Comparison of ENCODE assay signal across 16 cellular contexts in genomic region chr13:110262494-110262893, GRCh38. TPM values are rescaled to one million over a fixed set of nuclear protein-coding genes. Genes with fewer than 3 reads are reported as not detected.
DNase-seq lines count a peak whose midpoint lies in the region; ATAC-seq and TF ChIP-seq lines count a peak whose summit lies in the region.
"Had no signal": no experiment of that assay in that cellular context is flagged by ENCODE, and none has a peak within 500 bp of the region (broad histone marks: within the 10 kb centered on the region; RNA-seq: fewer than 3 reads in every experiment).

No MANE protein-coding gene starts in this region.

- H3K27ac ChIP-seq in heart left ventricle, result peak overlapping the region; percentile 55 to 80 (median 64)
- H3K27ac ChIP-seq in right cardiac atrium (ENCODE audit: low read length), result no peak overlapping the region
- H3K27ac ChIP-seq: suprapubic skin had no signal

- no peaks in the 10 kb centered on the region for H3K36me3 ChIP-seq in heart left ventricle
- H3K36me3 ChIP-seq: suprapubic skin had no signal

- intact Hi-C loops in heart left ventricle (cut with DNase I) (loop anchor here in 1 of 10 donors (5.0 kb wide), 1 partner anchor 35 kb away; no protein-coding TSS in a partner anchor), right cardiac atrium (cut with DNase I) (no loop called here), left colon (cut with DNase I, micrococcal nuclease) (no loop called here)

- no peaks in the 10 kb centered on the region for H3K9me3 Mint-ChIP-seq in natural killer cell treated with Interleukin-12 subunit alpha and Interleukin-12 subunit beta and Interleukin-15 and Interleukin-18, amount 100 ng/mL, for 72 hours
- H3K9me3 Mint-ChIP-seq in stimulated activated naive B cell treated with anti-CD40 and anti-IgM and Interleukin-4, amounts not matched to agents 10 μg/mL and 1 μg/mL and 100 μg/mL, for 72 hours, result peaks cover 0 to 3% of the 10 kb centered on the region in 2 donors
- H3K9me3 Mint-ChIP-seq: memory B cell had no signal

- H3K9me3 ChIP-seq in heart left ventricle, result no peaks in the 10 kb centered on the region
- H3K9me3 ChIP-seq in right cardiac atrium (ENCODE audit: control insufficient read depth, low read length), result no peaks in the 10 kb centered on the region
- H3K9me3 ChIP-seq: A549, suprapubic skin had no signal

- 14 to 29% (median 24%) methylated on average over 4 of the region's 4 CpGs for WGBS in heart left ventricle, 4 donors
- 26% methylated on average over 4 of the region's 4 CpGs for WGBS in right cardiac atrium

- peaks cover 6 to 93% (median 78%) of the 10 kb centered on the region in 12 donors for H3K4me1 ChIP-seq in heart left ventricle
- H3K4me1 ChIP-seq in right cardiac atrium (ENCODE audit: control insufficient read depth, insufficient read depth, low read length), result peaks cover 34% of the 10 kb centered on the region

- H3K4me1 Mint-ChIP-seq in natural killer cell treated with Interleukin-12 subunit alpha and Interleukin-12 subunit beta and Interleukin-15 and Interleukin-18, amount 100 ng/mL, for 72 hours (ENCODE audit: low read depth in 2 of 2), result no peaks in the 10 kb centered on the region
- H3K4me1 Mint-ChIP-seq in stimulated activated naive B cell treated with anti-CD40 and anti-IgM and Interleukin-4, amounts not matched to agents 10 μg/mL and 1 μg/mL and 100 μg/mL, for 72 hours, result no peaks in the 10 kb centered on the region
- H3K4me1 Mint-ChIP-seq: activated CD4-positive, alpha-beta T cell treated with anti-CD3 and anti-CD28 coated beads for 36 hours; memory B cell; T-cell had no signal

- H3K4me3 ChIP-seq in heart left ventricle (no peak overlapping the region), right cardiac atrium (ENCODE audit: low read length) (no peak overlapping the region)
- H3K4me3 ChIP-seq: A549, suprapubic skin had no signal

- peak in 2 of 4 donors; percentile 4 to 29 for ATAC-seq in heart left ventricle
- ATAC-seq in right cardiac atrium, result no peak
- peak; percentile 81 for ATAC-seq in left colon
- ATAC-seq in natural killer cell treated with Interleukin-12 subunit alpha and Interleukin-12 subunit beta and Interleukin-15 and Interleukin-18, amount 100 ng/mL, for 72 hours, result no peak
- ATAC-seq in stimulated activated naive B cell treated with anti-CD40 and anti-IgM and Interleukin-4, amounts not matched to agents 10 μg/mL and 1 μg/mL and 100 μg/mL, for 72 hours (replicated peaks), result no peak
- no peak for ATAC-seq in activated CD4-positive, CD25-positive, alpha-beta regulatory T cell treated with anti-CD3 and anti-CD28 coated beads, Interleukin-2, amount 50 U/mL, for 24 hours
- ATAC-seq: activated CD4-positive, alpha-beta T cell treated with anti-CD3 and anti-CD28 coated beads for 36 hours; activated T-cell treated with anti-CD3 and anti-CD28 coated beads, Interleukin-2, amount 50 U/mL, for 72 hours; HCT116; T-cell had no signal

- no peak for TF ChIP-seq POLR2A in heart left ventricle (IDR thresholded peaks at IDR 0.05)

- DNase-seq in heart left ventricle (peak in 2 of 5 donors; percentile 20 to 33), right cardiac atrium (no peak), left colon (no peak), pulmonary artery endothelial cell (ENCODE audit: low read depth, low spot score) (peak; percentile 54), NCI-H2107 treated with DMSO at 0.1 percent for 48 hours (lab: John Stamatoyannopoulos, UW; ENCODE audit: unreplicated experiment) (no peak)
- DNase-seq in natural killer cell treated with Interleukin-12 subunit alpha and Interleukin-12 subunit beta and Interleukin-15 and Interleukin-18, amount 100 ng/mL, for 72 hours (ENCODE audit: low spot score), result no peak
- DNase-seq in stimulated activated naive B cell treated with anti-CD40 and anti-IgM and Interleukin-4, amounts not matched to agents 10 μg/mL and 1 μg/mL and 100 μg/mL, for 72 hours, result no peak
- DNase-seq: activated CD4-positive, alpha-beta T cell treated with anti-CD3 and anti-CD28 coated beads for 36 hours; activated T-cell treated with anti-CD3 and anti-CD28 coated beads, Interleukin-2, amount 50 U/mL, for 72 hours; head of caudate nucleus; T-cell had no signal

- no peak overlapping the region for H3K27ac Mint-ChIP-seq in natural killer cell treated with Interleukin-12 subunit alpha and Interleukin-12 subunit beta and Interleukin-15 and Interleukin-18, amount 100 ng/mL, for 72 hours
- no peak overlapping the region for H3K27ac Mint-ChIP-seq in stimulated activated naive B cell treated with anti-CD40 and anti-IgM and Interleukin-4, amounts not matched to agents 10 μg/mL and 1 μg/mL and 100 μg/mL, for 72 hours
- H3K27ac Mint-ChIP-seq: activated CD4-positive, alpha-beta T cell treated with anti-CD3 and anti-CD28 coated beads for 36 hours; activated T-cell treated with anti-CD3 and anti-CD28 coated beads, Interleukin-2, amount 50 U/mL, for 72 hours; memory B cell; T-cell had no signal

- H3K36me3 Mint-ChIP-seq in natural killer cell treated with Interleukin-12 subunit alpha and Interleukin-12 subunit beta and Interleukin-15 and Interleukin-18, amount 100 ng/mL, for 72 hours, result no peaks in the 10 kb centered on the region
- no peaks in the 10 kb centered on the region for H3K36me3 Mint-ChIP-seq in stimulated activated naive B cell treated with anti-CD40 and anti-IgM and Interleukin-4, amounts not matched to agents 10 μg/mL and 1 μg/mL and 100 μg/mL, for 72 hours
- H3K36me3 Mint-ChIP-seq: memory B cell, T-cell had no signal

- peaks cover 21 to 24% of the 10 kb centered on the region in 2 donors for H3K27me3 Mint-ChIP-seq in natural killer cell treated with Interleukin-12 subunit alpha and Interleukin-12 subunit beta and Interleukin-15 and Interleukin-18, amount 100 ng/mL, for 72 hours
- H3K27me3 Mint-ChIP-seq in stimulated activated naive B cell treated with anti-CD40 and anti-IgM and Interleukin-4, amounts not matched to agents 10 μg/mL and 1 μg/mL and 100 μg/mL, for 72 hours, result peaks cover 35 to 56% of the 10 kb centered on the region in 2 donors

- TF ChIP-seq CTCF in heart left ventricle (IDR thresholded peaks at IDR 0.05), result no peak

- H3K27me3 ChIP-seq in heart left ventricle (no peaks in the 10 kb centered on the region), right cardiac atrium (ENCODE audit: control insufficient read depth, insufficient read depth) (no peaks in the 10 kb centered on the region)

- H3K4me3 Mint-ChIP-seq in natural killer cell treated with Interleukin-12 subunit alpha and Interleukin-12 subunit beta and Interleukin-15 and Interleukin-18, amount 100 ng/mL, for 72 hours, result no peak overlapping the region
- no peak overlapping the region for H3K4me3 Mint-ChIP-seq in stimulated activated naive B cell treated with anti-CD40 and anti-IgM and Interleukin-4, amounts not matched to agents 10 μg/mL and 1 μg/mL and 100 μg/mL, for 72 hours
- H3K4me3 Mint-ChIP-seq: activated CD4-positive, alpha-beta T cell treated with anti-CD3 and anti-CD28 coated beads for 36 hours; activated T-cell treated with anti-CD3 and anti-CD28 coated beads, Interleukin-2, amount 50 U/mL, for 72 hours; memory B cell; T-cell had no signal

RNA-seq across cellular contexts. Expression of gene COL4A1, which starts 44.5 kb away (rescaled TPM):
- total RNA-seq in heart left ventricle (100 to 1,000 TPM in 8 of 9 donors, 10 to 100 TPM in 1; 91.9 to 428 (median 184) TPM), right cardiac atrium (100 to 1,000 TPM in 3 of 4 donors, 10 to 100 TPM in 1; 91.9 to 267 (median 118) TPM), left colon (10 to 100 TPM; 19.6 to 65.3 TPM), pulmonary artery endothelial cell (350 and 383 TPM in 2 replicates)
- polyA plus RNA-seq in heart left ventricle (100 to 1,000 TPM in 1 of 2 donors, 10 to 100 TPM in 1; 52.6 to 194 TPM), right cardiac atrium (69.8 TPM)
- total RNA-seq in natural killer cell treated with Interleukin-12 subunit alpha and Interleukin-12 subunit beta and Interleukin-15 and Interleukin-18, amount 100 ng/mL, for 72 hours, result not detected

RNA-seq across cellular contexts. Expression of gene COL4A2, which starts 44.6 kb away (rescaled TPM):
- total RNA-seq in heart left ventricle, result 100 to 1,000 TPM in 8 of 9 donors, 10 to 100 TPM in 1; 94.0 to 377 (median 166) TPM
- polyA plus RNA-seq in heart left ventricle, result 100 to 1,000 TPM in 1 of 2 donors, 10 to 100 TPM in 1; 92.4 to 220 TPM
- total RNA-seq in right cardiac atrium, result 100 to 1,000 TPM in 3 of 4 donors, 10 to 100 TPM in 1; 84.7 to 268 (median 123) TPM
- 101 TPM for polyA plus RNA-seq in right cardiac atrium
- 10 to 100 TPM; 35.3 to 79.7 TPM for total RNA-seq in left colon
- 290 and 292 TPM in 2 replicates for total RNA-seq in pulmonary artery endothelial cell
- not detected for total RNA-seq in natural killer cell treated with Interleukin-12 subunit alpha and Interleukin-12 subunit beta and Interleukin-15 and Interleukin-18, amount 100 ng/mL, for 72 hours
- total RNA-seq: activated CD4-positive, alpha-beta T cell treated with anti-CD3 and anti-CD28 coated beads for 36 hours; activated T-cell treated with anti-CD3 and anti-CD28 coated beads, Interleukin-2, amount 50 U/mL, for 72 hours had no signal

Comparison
In these comparisons a context has a peak if more than half of its experiments do, and no peak if none do; other contexts are left out.
1. RNA of gene COL4A1, which starts 44.5 kb away (total RNA-seq): 350 to 383 TPM in pulmonary artery endothelial cell, 91.9 to 428 TPM in heart left ventricle, 91.9 to 267 TPM in right cardiac atrium and 19.6 to 65.3 TPM in left colon; not detected in natural killer cell treated with Interleukin-12 subunit alpha and Interleukin-12 subunit beta and Interleukin-15 and Interleukin-18, amount 100 ng/mL, for 72 hours; every median in the first group is over 10 times any median in the second.
2. RNA of gene COL4A2, which starts 44.6 kb away (total RNA-seq): 290 to 292 TPM in pulmonary artery endothelial cell, 94.0 to 377 TPM in heart left ventricle, 84.7 to 268 TPM in right cardiac atrium and 35.3 to 79.7 TPM in left colon; not detected in natural killer cell treated with Interleukin-12 subunit alpha and Interleukin-12 subunit beta and Interleukin-15 and Interleukin-18, amount 100 ng/mL, for 72 hours; every median in the first group is over 10 times any median in the second.